In the genomic region with DNA sequence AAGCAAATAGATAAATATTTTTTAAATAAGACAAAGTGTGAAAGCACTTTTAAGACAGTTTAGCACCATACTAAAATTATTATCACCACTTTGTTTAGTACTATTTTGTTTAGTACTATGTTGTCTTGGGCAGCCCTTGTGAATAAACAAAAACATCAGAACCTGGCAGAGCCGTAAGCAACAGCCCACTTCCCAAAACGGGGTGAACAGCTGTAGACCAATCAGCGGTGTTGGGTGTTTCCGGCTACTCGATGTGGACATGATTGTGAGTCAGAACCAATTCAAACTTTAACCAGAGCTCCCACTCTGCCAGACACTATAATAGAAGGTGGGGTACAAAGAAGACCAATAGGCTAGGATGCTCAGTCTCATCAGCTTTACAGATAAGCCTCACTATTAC, we compare ENCODE assay signal across 13 cellular contexts. TPM values are rescaled to one million over a fixed set of nuclear protein-coding genes. Genes with fewer than 3 reads are reported as not detected.
DNase-seq lines count a peak whose midpoint lies in the region; ATAC-seq and TF ChIP-seq lines count a peak whose summit lies in the region.
"Had no signal": no experiment of that assay in that cellular context is flagged by ENCODE, and none has a peak within 500 bp of the region (broad histone marks: within the 10 kb centered on the region; RNA-seq: fewer than 3 reads in every experiment).

No MANE protein-coding gene starts in this region.

- peaks cover 53% of the 10 kb centered on the region for H3K4me1 ChIP-seq in CD4-positive, alpha-beta memory T cell (ENCODE audit: insufficient read depth, low read length)
- H3K4me1 ChIP-seq in KMS-11 (ENCODE audit: low read depth, poor library complexity, severe bottlenecking): peaks cover 71% of the 10 kb centered on the region
- peaks cover 32 to 38% of the 10 kb centered on the region in 2 donors for H3K4me1 ChIP-seq in naive thymus-derived CD4-positive, alpha-beta T cell (ENCODE audit: control insufficient read depth in 2 of 2, insufficient read depth in 2 of 2, low read length in 2 of 2)

- peak overlapping the region; percentile 57 for H3K27ac ChIP-seq in CD4-positive, alpha-beta memory T cell (ENCODE audit: low read depth, low read length)
- H3K27ac ChIP-seq in KMS-11: peak overlapping the region; percentile 90
- H3K27ac ChIP-seq in naive thymus-derived CD4-positive, alpha-beta T cell (ENCODE audit: low read depth, low read length): peak overlapping the region; percentile 70
- H3K27ac ChIP-seq: dorsolateral prefrontal cortex, RWPE1 had no signal

- no peaks in the 10 kb centered on the region for H4K20me1 ChIP-seq in KMS-11 (ENCODE audit: insufficient read depth)

- DNase-seq in CD4-positive, alpha-beta memory T cell: no peak
- DNase-seq in activated CD4-positive, alpha-beta memory T cell treated with anti-CD3 and anti-CD28 coated beads, Interleukin-2, amount 10 ng/mL, durations not matched to agents 7 days and 5 days: no peak
- DNase-seq in naive thymus-derived CD4-positive, alpha-beta T cell: no peak
- no peak for DNase-seq in NCI-H748 (lab: John Stamatoyannopoulos, UW; ENCODE audit: unreplicated experiment)
- no peak for DNase-seq in HPDE6-E6E7 (ENCODE audit: extremely low spot score)
- DNase-seq in DMS153 treated with DMSO at 0.1 percent for 48 hours (lab: John Stamatoyannopoulos, UW; ENCODE audit: unreplicated experiment): no peak
- DNase-seq: DMS 273 treated with DMSO at 0.1 percent for 48 hours, dorsolateral prefrontal cortex, foreskin melanocyte, HCEC 1CT, kidney had no signal

- CTCF ChIA-PET in CD4-positive, alpha-beta memory T cell (lab: Charles Lee; ENCODE audit: partially characterized antibody): interaction anchor here (0.7 to 11.3 kb wide), 16 partner anchors 15 to 715 kb away, joined by 3 to 171 read pairs (median 4); a partner anchor contains a TSS
- CTCF ChIA-PET in activated CD4-positive, alpha-beta memory T cell treated with anti-CD3 and anti-CD28 coated beads, Interleukin-2, amount 10 ng/mL, durations not matched to agents 7 days and 5 days (lab: Charles Lee): interaction anchor here (0.7 to 8.9 kb wide), 17 partner anchors 15 to 577 kb away, joined by 3 to 102 read pairs (median 5); a partner anchor contains a TSS
- CTCF ChIA-PET in naive thymus-derived CD4-positive, alpha-beta T cell (lab: Charles Lee): interaction anchor here (0.8 to 6.5 kb wide), 15 partner anchors 10 to 409 kb away, joined by 3 to 56 read pairs (median 7); a partner anchor contains a TSS

- intact Hi-C loops in CD4-positive, alpha-beta memory T cell (cut with micrococcal nuclease): no loop called here
- intact Hi-C loops in naive thymus-derived CD4-positive, alpha-beta T cell (cut with micrococcal nuclease): loop anchor here in 1 of 2 donors (2.0 kb wide), 1 partner anchor 78 kb away; a partner anchor contains a TSS

- peak overlapping the region; percentile 98 for H3K4me2 ChIP-seq in KMS-11

- H3K9me3 Mint-ChIP-seq in CD4-positive, alpha-beta memory T cell: no peaks in the 10 kb centered on the region
- no peaks in the 10 kb centered on the region for H3K9me3 Mint-ChIP-seq in activated CD4-positive, alpha-beta memory T cell treated with anti-CD3 and anti-CD28 coated beads, Interleukin-2, amount 10 ng/mL, durations not matched to agents 7 days and 5 days
- H3K9me3 Mint-ChIP-seq in naive thymus-derived CD4-positive, alpha-beta T cell: peaks cover 0 to 2% (median 0%) of the 10 kb centered on the region in 11 donors

- H3K79me2 ChIP-seq in KMS-11 (ENCODE audit: insufficient read depth, low read depth): peaks cover 23% of the 10 kb centered on the region

- POLR2A ChIA-PET in CD4-positive, alpha-beta memory T cell (lab: Charles Lee; ENCODE audit: partially characterized antibody): interaction anchor here (0.7 to 4.9 kb wide), 14 partner anchors 10 to 1222 kb away, joined by 3 to 48 read pairs (median 6); a partner anchor contains a TSS
- POLR2A ChIA-PET in activated CD4-positive, alpha-beta memory T cell treated with anti-CD3 and anti-CD28 coated beads, Interleukin-2, amount 10 ng/mL, durations not matched to agents 7 days and 5 days (lab: Charles Lee): interaction anchor here (1.6 to 2.5 kb wide), 6 partner anchors 16 to 1222 kb away, joined by 3 to 19 read pairs (median 9); a partner anchor contains a TSS
- POLR2A ChIA-PET in naive thymus-derived CD4-positive, alpha-beta T cell (lab: Charles Lee): interaction anchor here (0.6 to 2.8 kb wide), 15 partner anchors 12 to 702 kb away, joined by 3 to 25 read pairs (median 6); a partner anchor contains a TSS

- peak overlapping the region in 7 of 8 donors; percentile 12 to 81 (median 57) for H3K4me3 Mint-ChIP-seq in CD4-positive, alpha-beta memory T cell
- H3K4me3 Mint-ChIP-seq in activated CD4-positive, alpha-beta memory T cell treated with anti-CD3 and anti-CD28 coated beads, Interleukin-2, amount 10 ng/mL, durations not matched to agents 7 days and 5 days: no peak overlapping the region
- H3K4me3 Mint-ChIP-seq in naive thymus-derived CD4-positive, alpha-beta T cell: peak overlapping the region; percentile 2 to 89 (median 76)

- no peak for ATAC-seq in naive thymus-derived CD4-positive, alpha-beta T cell

- H3K27ac Mint-ChIP-seq in CD4-positive, alpha-beta memory T cell: peak overlapping the region in 6 of 7 donors; percentile 77 to 96 (median 92)
- peak overlapping the region; percentile 89 for H3K27ac Mint-ChIP-seq in activated CD4-positive, alpha-beta memory T cell treated with anti-CD3 and anti-CD28 coated beads, Interleukin-2, amount 10 ng/mL, durations not matched to agents 7 days and 5 days
- H3K27ac Mint-ChIP-seq in naive thymus-derived CD4-positive, alpha-beta T cell: peak overlapping the region in 7 of 9 donors; percentile 85 to 98 (median 91)

- peak overlapping the region; percentile 85 for H2AFZ ChIP-seq in KMS-11 (ENCODE audit: low read depth)

- H3K4me3 ChIP-seq in CD4-positive, alpha-beta memory T cell (ENCODE audit: low read length in 2 of 2): no peak overlapping the region
- no peak overlapping the region for H3K4me3 ChIP-seq in KMS-11 (IDR thresholded peaks at IDR 0.05; ENCODE audit: insufficient read depth, low read depth, low read length)
- H3K4me3 ChIP-seq in naive thymus-derived CD4-positive, alpha-beta T cell (ENCODE audit: low read length): no peak overlapping the region
- H3K4me3 ChIP-seq: dorsolateral prefrontal cortex had no signal

- no peak for TF ChIP-seq CTCF in KMS-11 (conservative IDR thresholded peaks at IDR 0.05; ENCODE audit: low read depth, low read length)

- no peaks in the 10 kb centered on the region for H3K27me3 ChIP-seq in CD4-positive, alpha-beta memory T cell (ENCODE audit: insufficient read depth, low read length)
- no peaks in the 10 kb centered on the region for H3K27me3 ChIP-seq in KMS-11 (ENCODE audit: insufficient read depth, low read depth)
- no peaks in the 10 kb centered on the region for H3K27me3 ChIP-seq in naive thymus-derived CD4-positive, alpha-beta T cell (ENCODE audit: control insufficient read depth in 2 of 2, insufficient read depth in 2 of 2, low read length in 2 of 2)
- H3K27me3 ChIP-seq: dorsolateral prefrontal cortex had no signal

- H3K36me3 ChIP-seq in CD4-positive, alpha-beta memory T cell (ENCODE audit: insufficient read depth, low read length): no peaks in the 10 kb centered on the region
- H3K36me3 ChIP-seq in KMS-11 (ENCODE audit: insufficient read depth): no peaks in the 10 kb centered on the region
- H3K36me3 ChIP-seq in naive thymus-derived CD4-positive, alpha-beta T cell (ENCODE audit: control insufficient read depth in 2 of 3, insufficient read depth in 3 of 3, low read length in 3 of 3): no peaks in the 10 kb centered on the region

- H3K36me3 Mint-ChIP-seq in CD4-positive, alpha-beta memory T cell: peaks cover 2 to 3% of the 10 kb centered on the region in 2 donors
- no peaks in the 10 kb centered on the region for H3K36me3 Mint-ChIP-seq in activated CD4-positive, alpha-beta memory T cell treated with anti-CD3 and anti-CD28 coated beads, Interleukin-2, amount 10 ng/mL, durations not matched to agents 7 days and 5 days (ENCODE audit: low read depth)
- H3K36me3 Mint-ChIP-seq in naive thymus-derived CD4-positive, alpha-beta T cell: peaks cover 0 to 4% (median 3%) of the 10 kb centered on the region in 5 donors

- no peaks in the 10 kb centered on the region for H3K9me3 ChIP-seq in CD4-positive, alpha-beta memory T cell (ENCODE audit: control insufficient read depth in 1 of 2, low read length in 2 of 2)
- no peaks in the 10 kb centered on the region for H3K9me3 ChIP-seq in naive thymus-derived CD4-positive, alpha-beta T cell (ENCODE audit: control insufficient read depth in 2 of 3, low read length in 3 of 3)

- H3K4me1 Mint-ChIP-seq in CD4-positive, alpha-beta memory T cell: peaks cover 32 to 46% (median 35%) of the 10 kb centered on the region in 4 donors
- peaks cover 41% of the 10 kb centered on the region for H3K4me1 Mint-ChIP-seq in activated CD4-positive, alpha-beta memory T cell treated with anti-CD3 and anti-CD28 coated beads, Interleukin-2, amount 10 ng/mL, durations not matched to agents 7 days and 5 days
- H3K4me1 Mint-ChIP-seq in naive thymus-derived CD4-positive, alpha-beta T cell: peaks cover 33 to 61% (median 51%) of the 10 kb centered on the region in 7 donors

- no peaks in the 10 kb centered on the region for H3K27me3 Mint-ChIP-seq in CD4-positive, alpha-beta memory T cell
- no peaks in the 10 kb centered on the region for H3K27me3 Mint-ChIP-seq in activated CD4-positive, alpha-beta memory T cell treated with anti-CD3 and anti-CD28 coated beads, Interleukin-2, amount 10 ng/mL, durations not matched to agents 7 days and 5 days
- no peaks in the 10 kb centered on the region for H3K27me3 Mint-ChIP-seq in naive thymus-derived CD4-positive, alpha-beta T cell

- no peak overlapping the region for H3K9ac ChIP-seq in KMS-11

RNA-seq across cellular contexts. Expression of a gene that starts 2.5 kb away (rescaled TPM):
- 10 to 100 TPM; 46.9 to 47.0 TPM for total RNA-seq in CD4-positive, alpha-beta memory T cell
- 10 to 100 TPM; 62.2 to 68.7 TPM for polyA plus RNA-seq in CD4-positive, alpha-beta memory T cell
- 10 to 100 TPM; 37.9 to 38.4 TPM for total RNA-seq in activated CD4-positive, alpha-beta memory T cell treated with anti-CD3 and anti-CD28 coated beads, Interleukin-2, amount 10 ng/mL, durations not matched to agents 7 days and 5 days
- 10 to 100 TPM; 24.0 to 48.9 (median 40.7) TPM for total RNA-seq in naive thymus-derived CD4-positive, alpha-beta T cell
- polyA plus RNA-seq in naive thymus-derived CD4-positive, alpha-beta T cell: 10 to 100 TPM; 50.6 to 69.3 TPM

RNA-seq across cellular contexts. Expression of a gene that starts 15.7 kb away (rescaled TPM):
- total RNA-seq in CD4-positive, alpha-beta memory T cell: 10 to 100 TPM; 18.4 to 20.2 TPM
- polyA plus RNA-seq in CD4-positive, alpha-beta memory T cell: 1 to 10 TPM; 2.8 to 7.0 TPM
- 1 to 10 TPM; 3.9 to 7.0 TPM for total RNA-seq in activated CD4-positive, alpha-beta memory T cell treated with anti-CD3 and anti-CD28 coated beads, Interleukin-2, amount 10 ng/mL, durations not matched to agents 7 days and 5 days
- total RNA-seq in naive thymus-derived CD4-positive, alpha-beta T cell: 10 to 100 TPM in 3 of 5 experiments, 1 to 10 TPM in 2; 4.3 to 17.9 (median 10.3) TPM
- polyA plus RNA-seq in naive thymus-derived CD4-positive, alpha-beta T cell: 1 to 10 TPM; 3.2 to 6.9 TPM
